9 cellular contexts compared by ENCODE assay signal in genomic region chr3:143661677-143662076, GRCh38.
"Had no signal": no experiment of that assay in that cellular context is flagged by ENCODE, and none has a peak within 500 bp of the region (broad histone marks: within the 10 kb centered on the region; RNA-seq: fewer than 3 reads in every experiment).

No MANE protein-coding gene starts in this region.

- H3K27me3 Mint-ChIP-seq: IgD-negative memory B cell had no signal

- H3K4me3 Mint-ChIP-seq: HFFc6, IgD-negative memory B cell had no signal

- H3K4me3 ChIP-seq: GM23248, HAP-1 had no signal

- H3K27ac ChIP-seq: GM23248, HL-60 had no signal

- H3K9ac ChIP-seq: GM23248 had no signal

- H3K27ac Mint-ChIP-seq: HFFc6, IgD-negative memory B cell had no signal

- DNase-seq: GM23248, GOT3, H7, HFFc6 had no signal

- H3K36me3 ChIP-seq: HAP-1 had no signal

- H3K9me3 ChIP-seq: HAP-1 had no signal

- H3K4me1 ChIP-seq: HAP-1 had no signal

- ATAC-seq: HCT116, HepG2 had no signal

- FAIRE-seq: HepG2 had no signal

- H2AFZ ChIP-seq: GM23248 had no signal
